ENCODE assay signal across 10 cellular contexts in the genomic region with DNA sequence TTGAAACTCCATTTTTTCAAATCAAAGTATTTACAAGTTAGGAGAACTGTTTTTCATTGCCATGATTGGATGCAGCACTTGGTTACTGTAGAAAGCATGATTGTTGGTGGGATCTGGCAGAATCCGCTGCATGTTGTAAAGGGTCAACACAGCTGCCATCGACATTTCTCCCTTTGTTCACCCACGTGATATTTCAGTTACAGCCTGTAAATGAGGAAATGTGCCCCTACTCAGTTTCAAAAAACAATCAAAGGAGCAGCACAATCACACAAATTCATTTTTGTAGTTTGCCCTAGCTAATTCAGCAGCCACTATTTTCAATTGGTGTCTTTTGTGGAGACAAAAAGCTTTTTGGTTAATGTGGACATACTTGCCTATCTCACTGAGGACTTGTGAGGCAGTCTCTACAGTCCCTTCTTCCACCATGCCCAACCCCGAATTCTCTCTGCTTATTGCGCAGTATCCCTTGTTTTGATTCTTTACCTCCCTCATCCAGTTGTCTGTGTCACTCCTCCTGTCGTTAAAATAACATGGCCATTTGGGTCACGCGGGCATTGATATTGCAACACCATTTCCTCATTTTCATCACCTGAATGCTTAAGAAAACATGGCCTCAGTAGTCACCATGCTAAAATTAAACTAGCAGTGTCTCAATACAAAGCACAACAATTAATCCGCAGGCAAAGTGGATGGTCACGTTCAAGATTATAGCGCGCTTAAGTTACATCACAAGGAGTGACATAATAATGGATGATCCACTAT. TPM values are rescaled to one million over a fixed set of nuclear protein-coding genes. Genes with fewer than 3 reads are reported as not detected.
DNase-seq lines count a peak whose midpoint lies in the region; ATAC-seq lines count a peak whose summit lies in the region.
"Had no signal": no experiment of that assay in that cellular context is flagged by ENCODE, and none has a peak within 500 bp of the region (broad histone marks: within the 10 kb centered on the region; RNA-seq: fewer than 3 reads in every experiment).

No MANE protein-coding gene starts in this region.

- DNase-seq in NCI-H2029 (lab: John Stamatoyannopoulos, UW) (peak; percentile 12), NCI-H2029 treated with DMSO at 0.1 percent for 48 hours (lab: John Stamatoyannopoulos, UW) (no peak), NOMO-1 (lab: John Stamatoyannopoulos, UW; ENCODE audit: unreplicated experiment in 2 of 2) (peak; percentile 90 to 98), dermis blood vessel endothelial cell (peak; percentile 49)
- DNase-seq in stimulated activated naive CD8-positive, alpha-beta T cell treated with anti-CD3 and anti-CD28 coated beads, Interleukin-15, amount 100 ng/mL, for 72 hours = no peak
- DNase-seq: mucosa of descending colon, T1000 had no signal

- H3K4me1 Mint-ChIP-seq in stimulated activated naive CD8-positive, alpha-beta T cell treated with anti-CD3 and anti-CD28 coated beads, Interleukin-15, amount 100 ng/mL, for 72 hours = peaks cover 52% of the 10 kb centered on the region

- peaks cover 0 to 10% of the 10 kb centered on the region in 2 donors for H3K9me3 Mint-ChIP-seq in stimulated activated naive CD8-positive, alpha-beta T cell treated with anti-CD3 and anti-CD28 coated beads, Interleukin-15, amount 100 ng/mL, for 72 hours

- H3K27me3 Mint-ChIP-seq in stimulated activated naive CD8-positive, alpha-beta T cell treated with anti-CD3 and anti-CD28 coated beads, Interleukin-15, amount 100 ng/mL, for 72 hours = peaks cover 24% of the 10 kb centered on the region

- H3K4me3 Mint-ChIP-seq in stimulated activated naive CD8-positive, alpha-beta T cell treated with anti-CD3 and anti-CD28 coated beads, Interleukin-15, amount 100 ng/mL, for 72 hours = peak overlapping the region in 1 of 2 donors; percentile 76

- peak overlapping the region; percentile 8 to 79 for H3K27ac Mint-ChIP-seq in stimulated activated naive CD8-positive, alpha-beta T cell treated with anti-CD3 and anti-CD28 coated beads, Interleukin-15, amount 100 ng/mL, for 72 hours

- ATAC-seq in stimulated activated naive CD8-positive, alpha-beta T cell treated with anti-CD3 and anti-CD28 coated beads, Interleukin-15, amount 100 ng/mL, for 72 hours = no peak
- no peak for ATAC-seq in HG03521 (IDR thresholded peaks at IDR 0.05; ENCODE audit: unreplicated experiment)
- ATAC-seq in HG02623 (IDR thresholded peaks at IDR 0.05; ENCODE audit: unreplicated experiment) = no peak
- ATAC-seq in GM21737 (IDR thresholded peaks at IDR 0.05; ENCODE audit: unreplicated experiment) = no peak
- ATAC-seq: mucosa of descending colon had no signal

RNA-seq across cellular contexts. Expression of a gene that starts 6.4 kb away (rescaled TPM):
- total RNA-seq in dermis blood vessel endothelial cell = 0.17 TPM in 1 of 2 replicates, not detected in the other

RNA-seq across cellular contexts. Expression of a gene that starts 24.0 kb away (rescaled TPM):
- total RNA-seq in dermis blood vessel endothelial cell = 27.2 and 28.4 TPM in 2 replicates

Comparison
In these comparisons a context has a peak if more than half of its experiments do, and no peak if none do; other contexts are left out.
1. DNase-seq: peak in NCI-H2029 (single experiment), NOMO-1 (2 of 2) and dermis blood vessel endothelial cell (single experiment); none in NCI-H2029 treated with DMSO at 0.1 percent for 48 hours (single experiment) and stimulated activated naive CD8-positive, alpha-beta T cell treated with anti-CD3 and anti-CD28 coated beads, Interleukin-15, amount 100 ng/mL, for 72 hours (0 of 2).